Comparison of ENCODE assay signal across 19 cellular contexts in the genomic region with DNA sequence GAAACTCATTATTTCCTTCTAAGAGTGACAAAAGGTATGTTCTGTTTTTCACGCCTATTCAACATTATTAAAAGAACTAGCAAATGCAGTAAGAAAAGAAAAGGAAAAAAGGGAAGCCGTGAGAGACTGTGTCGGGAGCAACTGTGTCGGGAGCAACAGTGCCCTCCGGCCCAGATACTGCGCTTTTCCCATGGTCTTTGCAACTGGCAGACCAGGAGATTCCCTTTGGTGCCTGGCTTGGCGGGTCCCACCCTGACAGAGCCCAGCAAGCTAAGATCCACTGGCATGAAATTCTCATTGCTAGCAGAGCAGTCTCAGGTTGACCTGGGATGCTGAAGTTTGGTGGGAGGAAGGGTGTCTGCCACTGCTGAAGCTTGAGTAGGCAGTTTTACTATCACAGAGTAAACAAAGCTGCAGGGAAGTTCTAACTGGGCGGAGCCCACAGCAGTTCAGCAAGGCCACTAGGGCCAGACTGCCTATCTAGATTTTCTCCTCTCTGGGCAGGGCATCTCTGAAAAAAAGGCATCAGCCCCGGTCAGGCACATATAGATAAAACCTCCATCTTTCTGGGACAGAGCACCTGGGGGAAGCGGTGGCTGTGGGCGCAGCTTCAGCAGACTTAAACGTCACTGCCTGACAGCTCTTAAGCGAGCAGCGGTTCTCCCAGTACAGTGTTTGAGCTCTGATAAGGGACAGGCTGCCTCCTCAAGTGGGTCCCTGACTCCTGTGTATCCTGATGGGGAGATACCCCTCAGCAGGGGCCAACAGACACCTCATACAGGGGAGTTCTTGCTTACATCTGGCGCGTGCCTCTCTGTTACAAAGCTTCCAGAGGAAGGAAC.
"Had no signal": no experiment of that assay in that cellular context is flagged by ENCODE, and none has a peak within 500 bp of the region (broad histone marks: within the 10 kb centered on the region; RNA-seq: fewer than 3 reads in every experiment).

No MANE protein-coding gene starts in this region.

- H3K36me3 ChIP-seq: breast epithelium, left lung, suprapubic skin had no signal

- DNase-seq: activated CD4-positive, alpha-beta memory T cell treated with anti-CD3 and anti-CD28 coated beads for 36 hours; activated CD4-positive, alpha-beta T cell treated with anti-CD3 and anti-CD28 coated beads for 1 hour; activated gamma-delta T cell; activated naive CD8-positive, alpha-beta T cell treated with anti-CD3 and anti-CD28 coated beads, Interleukin-2, amount 10 ng/mL, durations not matched to agents 7 days and 5 days; activated T-cell treated with anti-CD3 and anti-CD28 coated beads, Interleukin-2, amount 50 U/mL, for 48 hours; aorta; foreskin keratinocyte; left lung; psoas muscle; stimulated activated CD4-positive, alpha-beta T cell treated with anti-CD3 and anti-CD28 coated beads, Interleukin-12 subunit alpha, Interleukin-12 subunit beta, amount 100 ng/mL, for 4 hours; stimulated activated CD4-positive, alpha-beta T cell treated with anti-CD3 and anti-CD28 coated beads, Interleukin-4, amount 100 ng/mL, for 1 hour; stimulated activated CD8-positive, alpha-beta memory T cell treated with anti-CD3 and anti-CD28 coated beads, Interleukin-4, amount 100 ng/mL, for 48 hours; stimulated activated naive CD8-positive, alpha-beta T cell treated with anti-CD3 and anti-CD28 coated beads, Interleukin-15, Interleukin-2, amounts not matched to agents 100 U/mL and 50 U/mL, for 24 hours had no signal

- FAIRE-seq: endothelial cell of umbilical vein had no signal

- H3K27ac Mint-ChIP-seq: activated CD4-positive, alpha-beta memory T cell treated with anti-CD3 and anti-CD28 coated beads for 36 hours; activated naive CD8-positive, alpha-beta T cell treated with anti-CD3 and anti-CD28 coated beads, Interleukin-2, amount 10 ng/mL, durations not matched to agents 7 days and 5 days; natural killer cell treated with Interleukin-12 subunit alpha and Interleukin-12 subunit beta and Interleukin-15 and Interleukin-18, amount 100 ng/mL, for 72 hours; type B pancreatic cell had no signal

- H3K4me3 ChIP-seq: breast epithelium, left lung, psoas muscle, suprapubic skin had no signal

- H3K36me3 Mint-ChIP-seq: activated CD4-positive, alpha-beta memory T cell treated with anti-CD3 and anti-CD28 coated beads for 36 hours; activated naive CD8-positive, alpha-beta T cell treated with anti-CD3 and anti-CD28 coated beads, Interleukin-2, amount 10 ng/mL, durations not matched to agents 7 days and 5 days; type B pancreatic cell had no signal

- H3K4me3 Mint-ChIP-seq: activated CD4-positive, alpha-beta memory T cell treated with anti-CD3 and anti-CD28 coated beads for 36 hours; activated naive CD8-positive, alpha-beta T cell treated with anti-CD3 and anti-CD28 coated beads, Interleukin-2, amount 10 ng/mL, durations not matched to agents 7 days and 5 days; natural killer cell treated with Interleukin-12 subunit alpha and Interleukin-12 subunit beta and Interleukin-15 and Interleukin-18, amount 100 ng/mL, for 72 hours; type B pancreatic cell had no signal

- ATAC-seq: foreskin keratinocyte; left lung; natural killer cell treated with Interleukin-12 subunit alpha and Interleukin-12 subunit beta and Interleukin-15 and Interleukin-18, amount 100 ng/mL, for 72 hours; psoas muscle; sciatic nerve; stimulated activated naive CD8-positive, alpha-beta T cell treated with anti-CD3 and anti-CD28 coated beads, Interleukin-15, Interleukin-2, amounts not matched to agents 100 U/mL and 50 U/mL, for 24 hours had no signal

- H3K27me3 ChIP-seq: breast epithelium, foreskin keratinocyte, left lung, suprapubic skin had no signal

- H3K27ac ChIP-seq: breast epithelium, foreskin keratinocyte, left lung, psoas muscle, suprapubic skin had no signal

- H3K4me1 Mint-ChIP-seq: activated naive CD8-positive, alpha-beta T cell treated with anti-CD3 and anti-CD28 coated beads, Interleukin-2, amount 10 ng/mL, durations not matched to agents 7 days and 5 days had no signal

- H3K27me3 Mint-ChIP-seq: activated CD4-positive, alpha-beta memory T cell treated with anti-CD3 and anti-CD28 coated beads for 36 hours; activated naive CD8-positive, alpha-beta T cell treated with anti-CD3 and anti-CD28 coated beads, Interleukin-2, amount 10 ng/mL, durations not matched to agents 7 days and 5 days; natural killer cell treated with Interleukin-12 subunit alpha and Interleukin-12 subunit beta and Interleukin-15 and Interleukin-18, amount 100 ng/mL, for 72 hours had no signal

- H3K9me3 Mint-ChIP-seq: type B pancreatic cell had no signal

- H3K9me3 ChIP-seq: breast epithelium, psoas muscle, suprapubic skin had no signal

- H3K4me1 ChIP-seq: breast epithelium, foreskin keratinocyte, left lung, psoas muscle, suprapubic skin had no signal
